In the genomic region with DNA sequence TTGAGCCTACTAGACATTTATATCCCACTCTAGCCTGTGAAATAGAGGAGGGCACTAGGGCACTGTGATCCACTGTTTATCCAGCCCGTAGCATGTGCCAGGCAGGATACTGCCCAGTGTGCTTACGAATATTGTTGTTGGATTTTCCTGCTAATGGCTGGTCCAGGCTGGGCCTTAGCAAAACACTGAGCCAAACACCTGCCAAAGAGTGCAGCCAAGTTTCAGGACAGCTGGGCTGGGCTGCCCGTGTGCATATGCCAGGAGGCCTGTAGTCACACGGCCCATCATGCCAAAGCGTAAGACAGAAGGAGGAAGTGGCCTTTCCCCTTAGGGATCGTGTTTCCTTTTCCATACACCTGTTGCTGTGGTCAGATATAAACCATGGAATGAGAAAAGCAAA, we compare ENCODE assay signal across 12 cellular contexts. TPM values are rescaled to one million over a fixed set of nuclear protein-coding genes. Genes with fewer than 3 reads are reported as not detected.
A peak's percentile ranks its signal among the peaks of the same experiment; 100 is the strongest.
DNase-seq lines count a peak whose midpoint lies in the region; ATAC-seq and TF ChIP-seq lines count a peak whose summit lies in the region.
"Had no signal": no experiment of that assay in that cellular context is flagged by ENCODE, and none has a peak within 500 bp of the region (broad histone marks: within the 10 kb centered on the region; RNA-seq: fewer than 3 reads in every experiment).

No MANE protein-coding gene starts in this region.

- no peaks in the 10 kb centered on the region for H3K9me3 ChIP-seq in mammary epithelial cell (replicated peaks; ENCODE audit: insufficient read depth, low read length)
- no peaks in the 10 kb centered on the region for H3K9me3 ChIP-seq in right lobe of liver
- H3K9me3 ChIP-seq in aorta (ENCODE audit: control insufficient read depth, low read length) = no peaks in the 10 kb centered on the region

- peaks cover 41% of the 10 kb centered on the region for H3K79me2 ChIP-seq in mammary epithelial cell (ENCODE audit: insufficient read depth, low read length)

- TF ChIP-seq POLR2A in right lobe of liver (IDR thresholded peaks at IDR 0.05) = no peak

- peak overlapping the region; percentile 46 for H3K4me2 ChIP-seq in mammary epithelial cell (ENCODE audit: insufficient read depth, low read depth, low read length)

- in situ Hi-C loops in mammary epithelial cell (cut with MboI; ENCODE audit: low sequenced_read_pairs in 2 of 2) = no loop called here

- ATAC-seq in right lobe of liver (peak; percentile 92 to 98 (median 96)), aorta (ENCODE audit: low FRiP score) (peak; percentile 93)
- ATAC-seq: WTC11 had no signal

- no peak overlapping the region for H3K9ac ChIP-seq in mammary epithelial cell (ENCODE audit: insufficient read depth, low read length)

- H3K4me1 ChIP-seq in mammary epithelial cell (ENCODE audit: insufficient read depth, low read length) (peaks cover 24% of the 10 kb centered on the region), right lobe of liver (peaks cover 0 to 8% (median 3%) of the 10 kb centered on the region in 4 donors), aorta (ENCODE audit: control insufficient read depth in 1 of 2, insufficient read depth in 2 of 2, low read length in 2 of 2) (peaks cover 4 to 9% of the 10 kb centered on the region in 2 donors)

- H3K4me3 ChIP-seq in mammary epithelial cell (replicated peaks in 1 of 3; ENCODE audit: insufficient read depth in 1 of 3, low read depth in 2 of 3, low read length in 3 of 3) (no peak overlapping the region), right lobe of liver (no peak overlapping the region), aorta (ENCODE audit: low read length in 2 of 2) (no peak overlapping the region)
- H3K4me3 ChIP-seq: dorsolateral prefrontal cortex had no signal

- TF ChIP-seq CTCF in mammary epithelial cell (conservative IDR thresholded peaks at IDR 0.05 in 1 of 2, IDR thresholded peaks at IDR 0.05 in 1 of 2; ENCODE audit: extremely low read depth in 1 of 2, insufficient read depth in 1 of 2, low read depth in 1 of 2, low read length in 2 of 2) (no peak), right lobe of liver (IDR thresholded peaks at IDR 0.05) (no peak)

- H4K20me1 ChIP-seq in mammary epithelial cell (ENCODE audit: insufficient read depth, low read length) = no peaks in the 10 kb centered on the region

- H3K36me3 ChIP-seq in mammary epithelial cell (ENCODE audit: insufficient read depth, low read length) (peaks cover 24% of the 10 kb centered on the region), right lobe of liver (peaks cover 0 to 14% (median 0%) of the 10 kb centered on the region in 4 donors), aorta (ENCODE audit: control insufficient read depth in 1 of 2, insufficient read depth in 2 of 2, low read length in 1 of 2) (peaks cover 0 to 2% of the 10 kb centered on the region in 2 donors)

- no peak overlapping the region for H2AFZ ChIP-seq in mammary epithelial cell (ENCODE audit: low read depth, low read length)

- peak overlapping the region; percentile 94 for H3K27ac ChIP-seq in mammary epithelial cell (ENCODE audit: insufficient read depth, low read depth, low read length)
- H3K27ac ChIP-seq in right lobe of liver = peak overlapping the region; percentile 68 to 78 (median 72)
- peak overlapping the region in 1 of 2 donors; percentile 34 for H3K27ac ChIP-seq in aorta (ENCODE audit: low read depth in 1 of 2, low read length in 2 of 2)

- BruUV-seq in mammary epithelial cell (replicated peaks; lab: Mats Ljungman, UMichigan) = no TSS peak

- DNase-seq in NCI-H748 (lab: John Stamatoyannopoulos, UW; ENCODE audit: unreplicated experiment) = peak; percentile 2
- no peak for DNase-seq in NCI-H748 treated with DMSO at 0.1 percent for 48 hours (lab: John Stamatoyannopoulos, UW)
- peak; percentile 84 for DNase-seq in mammary epithelial cell
- peak; percentile 76 to 90 (median 86) for DNase-seq in right lobe of liver
- peak; percentile 81 to 82 for DNase-seq in aorta
- no peak for DNase-seq in activated naive CD4-positive, alpha-beta T cell (lab: John Stamatoyannopoulos, UW)
- no peak for DNase-seq in NCI-H2227 treated with DMSO at 0.1 percent for 48 hours (lab: John Stamatoyannopoulos, UW)
- DNase-seq in RKO (ENCODE audit: low spot score) = no peak
- DNase-seq: ACHN, activated gamma-delta T cell treated with Interleukin-2 at 50 U/mL for 16 hours, dorsolateral prefrontal cortex had no signal

- 39% methylated on average over 6 of the region's 6 CpGs for WGBS in mammary epithelial cell (ENCODE audit: low coverage, missing lambda C conversion rate)
- 20% methylated on average over 6 of the region's 6 CpGs for WGBS in right lobe of liver (ENCODE audit: insufficient coverage, low coverage, low lambda C conversion rate, missing lambda C conversion rate)
- WGBS in aorta, 2 donors = 2 to 5% methylated on average over 6 of the region's 6 CpGs

- no peaks in the 10 kb centered on the region for H3K27me3 ChIP-seq in mammary epithelial cell (ENCODE audit: insufficient read depth, low read length)
- H3K27me3 ChIP-seq in right lobe of liver = no peaks in the 10 kb centered on the region
- no peaks in the 10 kb centered on the region for H3K27me3 ChIP-seq in aorta (ENCODE audit: control insufficient read depth in 1 of 2, insufficient read depth in 2 of 2, low read length in 1 of 2)
- H3K27me3 ChIP-seq: dorsolateral prefrontal cortex had no signal

- CTCF ChIA-PET in mammary epithelial cell (lab: Charles Lee; ENCODE audit: low non-redundant PET) = no interaction called here

- dilution Hi-C loops in mammary epithelial cell (cut with HindIII; ENCODE audit: low sequenced_read_pairs) = no loop called here

- intact Hi-C loops in mammary epithelial cell (cut with micrococcal nuclease) (no loop called here), right lobe of liver (cut with DNase I) (no loop called here), aorta (cut with DNase I) (no loop called here)

RNA-seq across cellular contexts. Expression of a gene that starts 54.5 kb away (rescaled TPM):
- total RNA-seq in mammary epithelial cell = 10 to 100 TPM; 14.8 to 23.1 TPM
- polyA plus RNA-seq in mammary epithelial cell = 18.5 TPM
- 8.7 TPM for polyA minus RNA-seq in mammary epithelial cell
- 10 to 100 TPM; 16.7 to 25.2 (median 20.8) TPM for total RNA-seq in right lobe of liver
- total RNA-seq in aorta = 10 to 100 TPM; 14.1 to 21.6 TPM
- polyA plus RNA-seq in aorta = 10 to 100 TPM in 1 of 2 donors, 1 to 10 TPM in 1; 8.6 to 11.7 TPM

Comparison
In these comparisons a context has a peak if more than half of its experiments do, and no peak if none do; other contexts are left out.
1. DNase-seq: peak in NCI-H748 (single experiment), mammary epithelial cell (single experiment), right lobe of liver (3 of 3) and aorta (2 of 2); none in NCI-H748 treated with DMSO at 0.1 percent for 48 hours (single experiment), activated naive CD4-positive, alpha-beta T cell (0 of 4), NCI-H2227 treated with DMSO at 0.1 percent for 48 hours (single experiment) and RKO (single experiment).